Comparison of ENCODE assay signal across 9 cellular contexts in genomic region chr2:28691774-28692281, GRCh38. TPM values are rescaled to one million over a fixed set of nuclear protein-coding genes. Genes with fewer than 3 reads are reported as not detected.
A peak's percentile ranks its signal among the peaks of the same experiment; 100 is the strongest.
DNase-seq lines count a peak whose midpoint lies in the region; ATAC-seq and TF ChIP-seq lines count a peak whose summit lies in the region.
"Had no signal": no experiment of that assay in that cellular context is flagged by ENCODE, and none has a peak within 500 bp of the region (broad histone marks: within the 10 kb centered on the region; RNA-seq: fewer than 3 reads in every experiment).

No MANE protein-coding gene starts in this region.

- H3K4me3 ChIP-seq in ectodermal cell (ENCODE audit: insufficient read depth, low read depth, low read length) (no peak overlapping the region), lower lobe of right lung (no peak overlapping the region), vagina (no peak overlapping the region)
- H3K4me3 ChIP-seq: BLaER1 treated with 17β-estradiol and CSF1 and Interleukin-3, amounts not matched to agents 10 nM and 100 nM had no signal

- intact Hi-C loops in lower lobe of right lung (cut with DNase I) = no loop called here
- intact Hi-C loops in vagina (cut with DNase I) = no loop called here

- H3K36me3 ChIP-seq in ectodermal cell (ENCODE audit: control insufficient read depth, insufficient read depth, low read length) (no peaks in the 10 kb centered on the region), lower lobe of right lung (no peaks in the 10 kb centered on the region), vagina (no peaks in the 10 kb centered on the region)
- H3K36me3 ChIP-seq: BLaER1 treated with 17β-estradiol and CSF1 and Interleukin-3, amounts not matched to agents 10 nM and 100 nM had no signal

- peak; percentile 69 for DNase-seq in A172 (ENCODE audit: low spot score)
- peak; percentile 69 for DNase-seq in HuH-7.5 (ENCODE audit: low spot score)
- no peak for DNase-seq in lower lobe of right lung
- DNase-seq in DMS79 (lab: John Stamatoyannopoulos, UW) = no peak
- DNase-seq in vagina (ENCODE audit: extremely low spot score in 2 of 2) = no peak
- DNase-seq in activated naive CD4-positive, alpha-beta T cell treated with Interleukin-2 at 50 U/mL for 16 hours = no peak

- TF ChIP-seq CTCF in lower lobe of right lung (IDR thresholded peaks at IDR 0.05) = no peak
- TF ChIP-seq CTCF in vagina (IDR thresholded peaks at IDR 0.05) = no peak

- H3K27ac ChIP-seq in ectodermal cell (ENCODE audit: insufficient read depth, low read depth, low read length, poor library complexity, severe bottlenecking) = peak overlapping the region; percentile 81
- H3K27ac ChIP-seq in lower lobe of right lung = no peak overlapping the region
- no peak overlapping the region for H3K27ac ChIP-seq in vagina
- H3K27ac ChIP-seq: BLaER1 treated with 17β-estradiol and CSF1 and Interleukin-3, amounts not matched to agents 10 nM and 100 nM had no signal

- ATAC-seq in lower lobe of right lung (peak; percentile 34 to 61), HG03457 (IDR thresholded peaks at IDR 0.05; ENCODE audit: unreplicated experiment) (no peak)

- no peak for TF ChIP-seq POLR2A in vagina (IDR thresholded peaks at IDR 0.05)

- 23 to 32% methylated on average over 6 of the region's 6 CpGs for WGBS in ectodermal cell, 2 experiments

- no peaks in the 10 kb centered on the region for H3K27me3 ChIP-seq in ectodermal cell (ENCODE audit: control insufficient read depth, insufficient read depth, low read length, poor library complexity, severe bottlenecking)
- H3K27me3 ChIP-seq in lower lobe of right lung (ENCODE audit: low read depth) = no peaks in the 10 kb centered on the region
- no peaks in the 10 kb centered on the region for H3K27me3 ChIP-seq in vagina
- H3K27me3 ChIP-seq: BLaER1 treated with 17β-estradiol and CSF1 and Interleukin-3, amounts not matched to agents 10 nM and 100 nM had no signal

- no peaks in the 10 kb centered on the region for H3K9me3 ChIP-seq in ectodermal cell (ENCODE audit: control insufficient read depth, low read length)
- H3K9me3 ChIP-seq in lower lobe of right lung = no peaks in the 10 kb centered on the region
- no peaks in the 10 kb centered on the region for H3K9me3 ChIP-seq in vagina
- H3K9me3 ChIP-seq: BLaER1 treated with 17β-estradiol and CSF1 and Interleukin-3, amounts not matched to agents 10 nM and 100 nM had no signal

- H3K4me1 ChIP-seq in ectodermal cell (ENCODE audit: control insufficient read depth, insufficient read depth, low read length) (peaks cover 21% of the 10 kb centered on the region), lower lobe of right lung (no peaks in the 10 kb centered on the region), vagina (peaks cover 11% of the 10 kb centered on the region)

RNA-seq across cellular contexts. Expression of gene PPP1CB, which starts 59.8 kb away (rescaled TPM):
- total RNA-seq in A172 (2014; rRNA removed; shearing (Covaris generic)) = 187 and 226 TPM in 2 replicates
- polyA plus RNA-seq in ectodermal cell (2013, experiment 1 of 4) = 142 TPM
- polyA plus RNA-seq in ectodermal cell (2013, experiment 2 of 4) = 160 TPM
- polyA plus RNA-seq in ectodermal cell (2013, experiment 3 of 4) = 100 TPM
- polyA plus RNA-seq in ectodermal cell (2013, experiment 4 of 4) = 104 TPM
- total RNA-seq in lower lobe of right lung (233 TPM), vagina (236 TPM)

Comparison
In these comparisons a context has a peak if more than half of its experiments do, and no peak if none do; other contexts are left out.
1. DNase-seq: peak in A172 (single experiment) and HuH-7.5 (single experiment); none in lower lobe of right lung (single experiment), DMS79 (single experiment), vagina (0 of 2) and activated naive CD4-positive, alpha-beta T cell treated with Interleukin-2 at 50 U/mL for 16 hours (single experiment).